In the genomic region with DNA sequence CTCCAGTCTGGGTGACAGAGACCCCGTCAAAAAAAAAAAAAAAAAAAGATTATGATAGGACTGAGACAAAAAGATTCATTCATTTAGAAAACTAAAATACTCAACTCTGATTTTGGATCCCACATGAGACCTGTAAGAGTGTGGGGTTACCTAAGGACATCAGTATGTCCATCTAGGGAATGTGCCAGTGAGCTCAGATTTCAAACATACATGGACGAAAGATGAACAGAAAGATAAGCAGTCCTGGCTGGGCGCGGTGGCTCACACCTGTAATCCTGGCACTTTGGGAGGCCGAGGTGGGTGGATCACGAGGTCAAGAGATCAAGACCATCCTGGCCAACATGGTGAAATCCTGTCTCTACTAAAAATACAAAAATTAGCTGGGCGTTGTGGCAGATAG, we compare ENCODE assay signal across 3 cellular contexts. TPM values are rescaled to one million over a fixed set of nuclear protein-coding genes. Genes with fewer than 3 reads are reported as not detected.
DNase-seq lines count a peak whose midpoint lies in the region; TF ChIP-seq lines count a peak whose summit lies in the region.
"Not testable (repeated sequence)": the region's sequence is repeated elsewhere in the genome, so short reads cannot be mapped to it uniquely, and the experiment has no call there.

No MANE protein-coding gene starts in this region.

- H2BK5ac ChIP-seq in trophoblast cell (ENCODE audit: low read depth, low read length, poor library complexity), result not testable (repeated sequence)

- not testable (repeated sequence) for H3K36me3 ChIP-seq in trophoblast cell (ENCODE audit: control insufficient read depth in 1 of 2, insufficient read depth in 2 of 2, low read length in 2 of 2)

- H3K27me3 Mint-ChIP-seq in CD14-positive monocyte (ENCODE audit: low read depth in 3 of 3); progenitor cell of endocrine pancreas: not testable (repeated sequence)

- H3K79me1 ChIP-seq in trophoblast cell (ENCODE audit: low read length), result not testable (repeated sequence)

- peaks cover 42 to 78% of the 10 kb centered on the region in 2 donors for H3K36me3 Mint-ChIP-seq in CD14-positive monocyte
- H3K36me3 Mint-ChIP-seq in progenitor cell of endocrine pancreas (ENCODE audit: insufficient read depth), result not testable (repeated sequence)

- not testable (repeated sequence) for TF ChIP-seq CTCF in CD14-positive monocyte (IDR thresholded peaks at IDR 0.05); progenitor cell of endocrine pancreas (IDR thresholded peaks at IDR 0.05; ENCODE audit: unreplicated experiment)

- not testable (repeated sequence) for H3K79me2 ChIP-seq in trophoblast cell (ENCODE audit: control insufficient read depth, insufficient read depth, low read length, poor library complexity)

- not testable (repeated sequence) for H3K4me1 ChIP-seq in trophoblast cell (ENCODE audit: control insufficient read depth in 1 of 2, insufficient read depth in 2 of 2, low read length in 2 of 2)

- intact Hi-C loops in CD14-positive monocyte (cut with micrococcal nuclease), result not testable (repeated sequence)

- H3K4ac ChIP-seq in trophoblast cell (ENCODE audit: low read depth, low read length), result not testable (repeated sequence)

- H2AFZ ChIP-seq in trophoblast cell (ENCODE audit: insufficient read depth, low read length, poor library complexity), result not testable (repeated sequence)

- H3K9me3 Mint-ChIP-seq in CD14-positive monocyte; progenitor cell of endocrine pancreas (ENCODE audit: low read depth): not testable (repeated sequence)

- H2AK5ac ChIP-seq in trophoblast cell (ENCODE audit: low read length), result not testable (repeated sequence)

- not testable (repeated sequence) for H3K9ac ChIP-seq in trophoblast cell (ENCODE audit: low read length)

- DNase-seq in CD14-positive monocyte (ENCODE audit: low spot score); progenitor cell of endocrine pancreas (ENCODE audit: low spot score, unreplicated experiment): not testable (repeated sequence)
- DNase-seq in trophoblast cell, result peak; percentile 53 to 85

- H4K8ac ChIP-seq in trophoblast cell (ENCODE audit: low read depth, low read length), result not testable (repeated sequence)

- H2BK12ac ChIP-seq in trophoblast cell (ENCODE audit: low read length), result not testable (repeated sequence)

- H3K9me3 ChIP-seq in trophoblast cell (ENCODE audit: insufficient read depth, low read depth, low read length), result not testable (repeated sequence)

- not testable (repeated sequence) for H3K4me3 ChIP-seq in trophoblast cell (ENCODE audit: low read depth, low read length)

- H3K4me3 Mint-ChIP-seq in CD14-positive monocyte; progenitor cell of endocrine pancreas (ENCODE audit: low read depth): not testable (repeated sequence)

- not testable (repeated sequence) for H3K27ac ChIP-seq in trophoblast cell (ENCODE audit: low read depth, low read length)

- not testable (repeated sequence) for H3K4me1 Mint-ChIP-seq in CD14-positive monocyte; progenitor cell of endocrine pancreas (ENCODE audit: low read depth)

- H3K14ac ChIP-seq in trophoblast cell (ENCODE audit: low read length), result not testable (repeated sequence)

- H3K18ac ChIP-seq in trophoblast cell (ENCODE audit: low read length), result not testable (repeated sequence)

- not testable (repeated sequence) for H3K27me3 ChIP-seq in trophoblast cell (ENCODE audit: insufficient read depth, low read length)

- H2BK120ac ChIP-seq in trophoblast cell (ENCODE audit: insufficient read depth, low read length, poor library complexity), result not testable (repeated sequence)

- not testable (repeated sequence) for H4K12ac ChIP-seq in trophoblast cell (ENCODE audit: low read depth, low read length)

- not testable (repeated sequence) for H3K4me2 ChIP-seq in trophoblast cell (ENCODE audit: low read length)

- H3K27ac Mint-ChIP-seq in CD14-positive monocyte (peak overlapping the region in 4 of 7 donors; percentile 18 to 60 (median 52)), progenitor cell of endocrine pancreas (peak overlapping the region; percentile 52)

- H3K23ac ChIP-seq in trophoblast cell (ENCODE audit: low read length), result not testable (repeated sequence)

- WGBS in trophoblast cell (ENCODE audit: extremely low coverage, insufficient coverage, insufficient read length), result no CpG with 5 or more reads among the region's 7 CpGs

- not testable (repeated sequence) for H4K91ac ChIP-seq in trophoblast cell (ENCODE audit: low read depth, low read length)

RNA-seq across cellular contexts. Expression of a gene that starts 57.5 kb away (rescaled TPM):
- polyA plus RNA-seq in CD14-positive monocyte, result 10 to 100 TPM; 48.0 to 65.7 TPM
- polyA plus RNA-seq in trophoblast cell (2013), result 18.9 and 19.4 TPM in 2 replicates
- 53.8 and 57.6 TPM in 2 replicates for total RNA-seq in progenitor cell of endocrine pancreas
